Comparison of ENCODE assay signal across 8 cellular contexts in genomic region chr9:69421908-69422801, GRCh38.
DNase-seq lines count a peak whose midpoint lies in the region; ATAC-seq and TF ChIP-seq lines count a peak whose summit lies in the region.

No MANE protein-coding gene starts in this region.

- no peaks in the 10 kb centered on the region for H3K9me2 ChIP-seq in MM.1S (replicated peaks; ENCODE audit: insufficient read depth, low read length)
- no peaks in the 10 kb centered on the region for H3K9me2 ChIP-seq in SK-N-SH

- H4K20me1 ChIP-seq in MM.1S (ENCODE audit: insufficient read depth, low read length), result no peaks in the 10 kb centered on the region
- H4K20me1 ChIP-seq in SK-N-SH (ENCODE audit: insufficient read depth), result no peaks in the 10 kb centered on the region

- TF ChIP-seq RAD21 in SK-N-SH (IDR thresholded peaks at IDR 0.05; ENCODE audit: low read length), result peak; percentile 98

- TF ChIP-seq CTCF in BE2C (IDR thresholded peaks at IDR 0.05; ENCODE audit: low read depth, low read length) (peak; percentile 80), MM.1S (IDR thresholded peaks at IDR 0.05; ENCODE audit: low read length) (peak; percentile 92), SK-N-SH (IDR thresholded peaks at IDR 0.05) (peak; percentile 84), ascending aorta (IDR thresholded peaks at IDR 0.05) (peak; percentile 63 to 88 (median 67))

- no peaks in the 10 kb centered on the region for H3K36me3 ChIP-seq in BE2C
- no peaks in the 10 kb centered on the region for H3K36me3 ChIP-seq in MM.1S (replicated peaks; ENCODE audit: insufficient read depth, low read length)
- H3K36me3 ChIP-seq in SK-N-SH (replicated peaks in 1 of 2; ENCODE audit: control insufficient read depth in 1 of 2, insufficient read depth in 2 of 2, low read length in 1 of 2), result no peaks in the 10 kb centered on the region
- H3K36me3 ChIP-seq in ascending aorta, result no peaks in the 10 kb centered on the region

- peaks cover 4% of the 10 kb centered on the region for H3K9me3 ChIP-seq in BE2C
- H3K9me3 ChIP-seq in MM.1S (replicated peaks; ENCODE audit: insufficient read depth, low read length), result no peaks in the 10 kb centered on the region
- no peaks in the 10 kb centered on the region for H3K9me3 ChIP-seq in SK-N-SH
- H3K9me3 ChIP-seq in ascending aorta, result no peaks in the 10 kb centered on the region
- no peaks in the 10 kb centered on the region for H3K9me3 ChIP-seq in right cardiac atrium (ENCODE audit: control insufficient read depth, low read length)

- H3K79me2 ChIP-seq in MM.1S (ENCODE audit: low read length), result no peaks in the 10 kb centered on the region
- no peaks in the 10 kb centered on the region for H3K79me2 ChIP-seq in SK-N-SH (ENCODE audit: insufficient read depth)

- no peaks in the 10 kb centered on the region for H3K27me3 ChIP-seq in BE2C
- H3K27me3 ChIP-seq in MM.1S (replicated peaks; ENCODE audit: insufficient read depth, low read length), result no peaks in the 10 kb centered on the region
- H3K27me3 ChIP-seq in SK-N-SH (ENCODE audit: insufficient read depth), result no peaks in the 10 kb centered on the region
- no peaks in the 10 kb centered on the region for H3K27me3 ChIP-seq in ascending aorta
- no peaks in the 10 kb centered on the region for H3K27me3 ChIP-seq in right cardiac atrium (ENCODE audit: control insufficient read depth, insufficient read depth)

- H3K4me3 ChIP-seq in BE2C (ENCODE audit: low read depth, low read length), result no peak overlapping the region
- no peak overlapping the region for H3K4me3 ChIP-seq in MM.1S (ENCODE audit: low read length)
- no peak overlapping the region for H3K4me3 ChIP-seq in SK-N-SH (ENCODE audit: low read depth in 2 of 2, low read length in 1 of 2)
- H3K4me3 ChIP-seq in ascending aorta, result no peak overlapping the region
- H3K4me3 ChIP-seq in right cardiac atrium (ENCODE audit: low read length), result no peak overlapping the region

- H3K9ac ChIP-seq in MM.1S (ENCODE audit: low read length) (no peak overlapping the region), SK-N-SH (no peak overlapping the region)

- no peak overlapping the region for H3K27ac ChIP-seq in MM.1S (ENCODE audit: low read length)
- H3K27ac ChIP-seq in SK-N-SH (ENCODE audit: low read depth in 2 of 2, low read length in 1 of 2), result no peak overlapping the region
- no peak overlapping the region for H3K27ac ChIP-seq in ascending aorta
- no peak overlapping the region for H3K27ac ChIP-seq in right cardiac atrium (ENCODE audit: low read length)

- H3F3A ChIP-seq in MM.1S (ENCODE audit: insufficient read depth, low read length) (no peaks in the 10 kb centered on the region), SK-N-SH (replicated peaks; ENCODE audit: insufficient read depth) (no peaks in the 10 kb centered on the region)

- TF ChIP-seq EP300 in SK-N-SH (IDR thresholded peaks at IDR 0.05; ENCODE audit: borderline replicate concordance in 1 of 2, low read depth in 1 of 2, low read length in 1 of 2), result no peak

- intact Hi-C loops in ascending aorta (cut with DNase I) (loop anchor here (2.0 to 5.0 kb wide), 3 partner anchors 127 to 497 kb away; no protein-coding TSS in a partner anchor), right cardiac atrium (cut with DNase I) (loop anchor here (2.0 to 10.0 kb wide), 7 partner anchors 125 to 503 kb away; no protein-coding TSS in a partner anchor)

- DNase-seq in BE2C (peak; percentile 71), MM.1S (peak; percentile 76), SK-N-SH (peak; percentile 81), ascending aorta (ENCODE audit: low spot score in 2 of 2) (no peak), right cardiac atrium (peak; percentile 34 to 68 (median 65)), retina (peak; percentile 87)

- H2AFZ ChIP-seq in MM.1S (ENCODE audit: low read length), result no peak overlapping the region
- no peak overlapping the region for H2AFZ ChIP-seq in SK-N-SH (ENCODE audit: low read depth)

- H3K4me2 ChIP-seq in MM.1S (ENCODE audit: low read depth, low read length), result no peak overlapping the region
- H3K4me2 ChIP-seq in SK-N-SH, result no peak overlapping the region

- POLR2A ChIA-PET in SK-N-SH (lab: Yijun Ruan, JAX), result interaction anchor here (0.6 to 0.7 kb wide), 2 partner anchors 148 to 497 kb away, joined by 3 read pairs; no protein-coding TSS in a partner anchor

- peak; percentile 71 for ATAC-seq in GM19043 (IDR thresholded peaks at IDR 0.05; ENCODE audit: low read depth, unreplicated experiment)
- ATAC-seq in right cardiac atrium, result peak; percentile 73 to 81
- no peak for ATAC-seq in GM21423 (IDR thresholded peaks at IDR 0.05; ENCODE audit: unreplicated experiment)

- WGBS in SK-N-SH (ENCODE audit: low lambda C conversion rate), result 38% methylated on average over 12 of the region's 16 CpGs
- 44% methylated on average over 16 of the region's 16 CpGs for WGBS in right cardiac atrium

- peaks cover 11% of the 10 kb centered on the region for H3K4me1 ChIP-seq in BE2C
- H3K4me1 ChIP-seq in MM.1S (ENCODE audit: low read length), result no peaks in the 10 kb centered on the region
- H3K4me1 ChIP-seq in SK-N-SH (ENCODE audit: control insufficient read depth in 1 of 2, insufficient read depth in 2 of 2, low read depth in 1 of 2, low read length in 1 of 2), result peaks cover 0 to 2% of the 10 kb centered on the region in 2 experiments; a peak in 1 of 4 replicates
- no peaks in the 10 kb centered on the region for H3K4me1 ChIP-seq in ascending aorta
- H3K4me1 ChIP-seq in right cardiac atrium (ENCODE audit: control insufficient read depth, insufficient read depth, low read length), result no peaks in the 10 kb centered on the region

- CTCF ChIA-PET in SK-N-SH (lab: Yijun Ruan, JAX), result interaction anchor here (0.6 to 6.0 kb wide), 50 partner anchors 9 to 699 kb away, joined by 3 to 157 read pairs (median 4); partner anchors contain the start of gene APBA1

TF ChIP-seq in SK-N-SH, 30 proteins besides CTCF, POLR2A, EP300 and RAD21:
- TF ChIP-seq SMC3 (IDR thresholded peaks at IDR 0.05; ENCODE audit: low read depth, low read length) (peak; percentile 95), USF1 (IDR thresholded peaks at IDR 0.05; ENCODE audit: borderline replicate concordance, low read depth) (no peak), MAX (IDR thresholded peaks at IDR 0.05; ENCODE audit: low read depth) (no peak), RFX5 (IDR thresholded peaks at IDR 0.05; ENCODE audit: low read length) (no peak)
TF ChIP-seq in SK-N-SH: peak in this region for 1.

Comparison
In these comparisons a context has a peak if more than half of its experiments do, and no peak if none do; other contexts are left out.
1. DNase-seq: peak in BE2C (single experiment), MM.1S (single experiment), SK-N-SH (single experiment), right cardiac atrium (3 of 3) and retina (single experiment); none in ascending aorta (0 of 2).
2. Peak in every context shown above with its lines, with median percentiles within 50 percentile points of each other: CTCF ChIP-seq.